20 cellular contexts compared by ENCODE assay signal in genomic region chr1:228314315-228314657, GRCh38.
"Had no signal": no experiment of that assay in that cellular context is flagged by ENCODE, and none has a peak within 500 bp of the region (broad histone marks: within the 10 kb centered on the region; RNA-seq: fewer than 3 reads in every experiment).

No MANE protein-coding gene starts in this region.

- H3K9me3 Mint-ChIP-seq: activated naive CD4-positive, alpha-beta T cell treated with anti-CD3 and anti-CD28 coated beads for 36 hours; neural crest cell had no signal

- H3K9me3 ChIP-seq: suprapubic skin had no signal

- DNase-seq: activated CD8-positive, alpha-beta memory T cell treated with anti-CD3 and anti-CD28 coated beads, Interleukin-2, amount 10 ng/mL, durations not matched to agents 7 days and 5 days; activated CD8-positive, alpha-beta T cell treated with anti-CD3 and anti-CD28 coated beads, Interleukin-2, amount 10 ng/mL, durations not matched to agents 7 days and 5 days; activated effector memory CD4-positive, alpha-beta T cell treated with Interleukin-2 at 50 U/mL for 16 hours; activated naive CD4-positive, alpha-beta T cell treated with anti-CD3 and anti-CD28 coated beads for 36 hours; activated naive CD8-positive, alpha-beta T cell treated with anti-CD3 and anti-CD28 coated beads, Interleukin-2, amount 50 U/mL, for 24 hours; amygdala; caudate nucleus; foreskin fibroblast; mammary epithelial cell; retina; stimulated activated naive CD4-positive, alpha-beta T cell; T1000; tibial artery had no signal

- H3K36me3 Mint-ChIP-seq: activated CD8-positive, alpha-beta memory T cell treated with anti-CD3 and anti-CD28 coated beads, Interleukin-2, amount 10 ng/mL, durations not matched to agents 7 days and 5 days had no signal

- H3K27me3 ChIP-seq: heart left ventricle, suprapubic skin had no signal

- H3K4me3 Mint-ChIP-seq: activated CD8-positive, alpha-beta memory T cell treated with anti-CD3 and anti-CD28 coated beads, Interleukin-2, amount 10 ng/mL, durations not matched to agents 7 days and 5 days; activated CD8-positive, alpha-beta T cell treated with anti-CD3 and anti-CD28 coated beads, Interleukin-2, amount 10 ng/mL, durations not matched to agents 7 days and 5 days; activated naive CD4-positive, alpha-beta T cell treated with anti-CD3 and anti-CD28 coated beads for 36 hours; activated naive CD8-positive, alpha-beta T cell treated with anti-CD3 and anti-CD28 coated beads, Interleukin-2, amount 50 U/mL, for 24 hours; neural crest cell; T-helper 17 cell had no signal

- H3K27ac Mint-ChIP-seq: activated CD8-positive, alpha-beta memory T cell treated with anti-CD3 and anti-CD28 coated beads, Interleukin-2, amount 10 ng/mL, durations not matched to agents 7 days and 5 days; activated CD8-positive, alpha-beta T cell treated with anti-CD3 and anti-CD28 coated beads, Interleukin-2, amount 10 ng/mL, durations not matched to agents 7 days and 5 days; activated naive CD4-positive, alpha-beta T cell treated with anti-CD3 and anti-CD28 coated beads for 36 hours; activated naive CD8-positive, alpha-beta T cell treated with anti-CD3 and anti-CD28 coated beads, Interleukin-2, amount 50 U/mL, for 24 hours; T-helper 17 cell had no signal

- H3K4me2 ChIP-seq: smooth muscle cell had no signal

- H3K4me3 ChIP-seq: heart left ventricle, smooth muscle cell, suprapubic skin, tibial artery had no signal

- H3K4me1 Mint-ChIP-seq: activated CD8-positive, alpha-beta memory T cell treated with anti-CD3 and anti-CD28 coated beads, Interleukin-2, amount 10 ng/mL, durations not matched to agents 7 days and 5 days; activated naive CD8-positive, alpha-beta T cell treated with anti-CD3 and anti-CD28 coated beads, Interleukin-2, amount 50 U/mL, for 24 hours; neural crest cell; T-helper 17 cell had no signal

- H3K27ac ChIP-seq: suprapubic skin, tibial artery had no signal

- ATAC-seq: activated CD8-positive, alpha-beta memory T cell treated with anti-CD3 and anti-CD28 coated beads, Interleukin-2, amount 10 ng/mL, durations not matched to agents 7 days and 5 days; activated CD8-positive, alpha-beta T cell treated with anti-CD3 and anti-CD28 coated beads, Interleukin-2, amount 10 ng/mL, durations not matched to agents 7 days and 5 days; activated naive CD8-positive, alpha-beta T cell treated with anti-CD3 and anti-CD28 coated beads, Interleukin-2, amount 50 U/mL, for 24 hours; SK-N-SH treated with all-trans-retinoic acid at 6 μM for 48 hours; T-helper 17 cell had no signal

- H3K27me3 Mint-ChIP-seq: activated CD8-positive, alpha-beta memory T cell treated with anti-CD3 and anti-CD28 coated beads, Interleukin-2, amount 10 ng/mL, durations not matched to agents 7 days and 5 days; activated naive CD8-positive, alpha-beta T cell treated with anti-CD3 and anti-CD28 coated beads, Interleukin-2, amount 50 U/mL, for 24 hours; progenitor cell of endocrine pancreas; T-helper 17 cell had no signal

- H3K4me1 ChIP-seq: suprapubic skin, tibial artery had no signal
